1 cellular context compared by ENCODE assay signal in genomic region chr9:99101812-99102211, GRCh38.
TF ChIP-seq lines count a peak whose summit lies in the region.

No MANE protein-coding gene starts in this region.

TF ChIP-seq in A549, 52 proteins besides CTCF, POLR2A, EP300 and RAD21 (continued from another document):
- TF ChIP-seq REST (IDR thresholded peaks at IDR 0.05) (no peak), KDM1A (IDR thresholded peaks at IDR 0.05; ENCODE audit: low read depth) (no peak), FOSB (CRISPR knock-in tag; IDR thresholded peaks at IDR 0.05) (no peak), MAZ (IDR thresholded peaks at IDR 0.05; ENCODE audit: borderline replicate concordance, low read depth, low read length) (no peak), HOXB13 (CRISPR knock-in tag; IDR thresholded peaks at IDR 0.05; ENCODE audit: low read depth) (no peak)
